Comparison of ENCODE assay signal across 8 cellular contexts in genomic region chr19:16247353-16248182, GRCh38. TPM values are rescaled to one million over a fixed set of nuclear protein-coding genes. Genes with fewer than 3 reads are reported as not detected.
DNase-seq lines count a peak whose midpoint lies in the region; ATAC-seq and TF ChIP-seq lines count a peak whose summit lies in the region.

No MANE protein-coding gene starts in this region.

- H3K27ac ChIP-seq in CD4-positive, CD25-positive, alpha-beta regulatory T cell (ENCODE audit: insufficient read depth, low read length, poor library complexity, severe bottlenecking) = no peak overlapping the region
- no peak overlapping the region for H3K27ac ChIP-seq in HL-60 (replicated peaks)
- H3K27ac ChIP-seq in OCI-LY3 (ENCODE audit: low read length) = no peak overlapping the region

- peak overlapping the region in 3 of 4 donors; percentile 49 to 74 (median 52) for H3K4me3 Mint-ChIP-seq in CD4-positive, CD25-positive, alpha-beta regulatory T cell
- H3K4me3 Mint-ChIP-seq in endothelial cell (ENCODE audit: unreplicated experiment) = no peak overlapping the region

- peak; percentile 74 to 88 for ATAC-seq in CD4-positive, CD25-positive, alpha-beta regulatory T cell (ENCODE audit: low read depth in 2 of 2)
- no peak for ATAC-seq in HG02852 (IDR thresholded peaks at IDR 0.05; ENCODE audit: unreplicated experiment)

- peak overlapping the region; percentile 63 to 87 (median 82) for H3K27ac Mint-ChIP-seq in CD4-positive, CD25-positive, alpha-beta regulatory T cell
- no peak overlapping the region for H3K27ac Mint-ChIP-seq in endothelial cell (ENCODE audit: unreplicated experiment)

- H3K9me3 ChIP-seq in CD4-positive, CD25-positive, alpha-beta regulatory T cell (ENCODE audit: control insufficient read depth in 2 of 2, low read length in 2 of 2) = no peaks in the 10 kb centered on the region
- no peaks in the 10 kb centered on the region for H3K9me3 ChIP-seq in OCI-LY3 (ENCODE audit: insufficient read depth, low read length)

- peaks cover 0 to 6% (median 0%) of the 10 kb centered on the region in 7 donors for H3K9me3 Mint-ChIP-seq in CD4-positive, CD25-positive, alpha-beta regulatory T cell
- no peaks in the 10 kb centered on the region for H3K9me3 Mint-ChIP-seq in endothelial cell (ENCODE audit: unreplicated experiment)

- peak; percentile 68 to 81 (median 73) for DNase-seq in CD4-positive, CD25-positive, alpha-beta regulatory T cell
- DNase-seq in HL-60 (ENCODE audit: low read depth in 1 of 2, low spot score in 1 of 2) (peak; percentile 54 to 81), endothelial cell (ENCODE audit: low spot score) (peak; percentile 97), midbrain (lab: John Stamatoyannopoulos, UW) (peak; percentile 70)
- DNase-seq in activated CD8-positive, alpha-beta memory T cell treated with anti-CD3 and anti-CD28 coated beads, Interleukin-2, amount 50 U/mL, for 48 hours = peak; percentile 99
- peak; percentile 75 to 77 for DNase-seq in stimulated activated CD8-positive, alpha-beta memory T cell treated with anti-CD3 and anti-CD28 coated beads, Interleukin-4, amount 100 ng/mL, for 1 hour (ENCODE audit: low read depth in 2 of 2, low spot score in 1 of 2)

- no peak overlapping the region for H3K4me2 ChIP-seq in OCI-LY3 (ENCODE audit: low read length)

- no peaks in the 10 kb centered on the region for H3K36me3 ChIP-seq in CD4-positive, CD25-positive, alpha-beta regulatory T cell (ENCODE audit: control insufficient read depth, insufficient read depth, low read length)
- H3K36me3 ChIP-seq in OCI-LY3 (replicated peaks; ENCODE audit: low read depth, low read length) = no peaks in the 10 kb centered on the region

- no peak overlapping the region for H3K9ac ChIP-seq in OCI-LY3 (ENCODE audit: low read length)

- no peak overlapping the region for H3K4me3 ChIP-seq in CD4-positive, CD25-positive, alpha-beta regulatory T cell (ENCODE audit: low read depth, low read length)
- H3K4me3 ChIP-seq in HL-60 (replicated peaks; ENCODE audit: insufficient read depth, low read length) (no peak overlapping the region), OCI-LY3 (ENCODE audit: low read length) (no peak overlapping the region)

- H3K36me3 Mint-ChIP-seq in CD4-positive, CD25-positive, alpha-beta regulatory T cell = no peaks in the 10 kb centered on the region
- H3K36me3 Mint-ChIP-seq in endothelial cell (ENCODE audit: low read depth, unreplicated experiment) = no peaks in the 10 kb centered on the region

- H3K4me1 Mint-ChIP-seq in CD4-positive, CD25-positive, alpha-beta regulatory T cell = peaks cover 11 to 42% (median 15%) of the 10 kb centered on the region in 4 donors
- no peaks in the 10 kb centered on the region for H3K4me1 Mint-ChIP-seq in endothelial cell (ENCODE audit: unreplicated experiment)

- TF ChIP-seq CTCF in HL-60 (IDR thresholded peaks at IDR 0.05; ENCODE audit: insufficient read depth, low read length) (peak; percentile 87), OCI-LY3 (IDR thresholded peaks at IDR 0.05; ENCODE audit: low read depth, low read length) (peak; percentile 97), endothelial cell (IDR thresholded peaks at IDR 0.05; ENCODE audit: unreplicated experiment) (peak; percentile 95)

- no peaks in the 10 kb centered on the region for H3K27me3 ChIP-seq in CD4-positive, CD25-positive, alpha-beta regulatory T cell (ENCODE audit: control insufficient read depth, insufficient read depth, low read length)
- H3K27me3 ChIP-seq in HL-60 (ENCODE audit: insufficient read depth, poor library complexity, severe bottlenecking) (no peaks in the 10 kb centered on the region), OCI-LY3 (ENCODE audit: low read depth, low read length) (peaks cover 33% of the 10 kb centered on the region)

- H3K4me1 ChIP-seq in CD4-positive, CD25-positive, alpha-beta regulatory T cell (ENCODE audit: control insufficient read depth, insufficient read depth, low read length, poor library complexity, severe bottlenecking) = peaks cover 21% of the 10 kb centered on the region
- peaks cover 3% of the 10 kb centered on the region; the same call in 1 of the 2 replicates for H3K4me1 ChIP-seq in OCI-LY3 (ENCODE audit: low read length)

- H2AFZ ChIP-seq in OCI-LY3 (ENCODE audit: low read depth, low read length) = no peak overlapping the region

- peaks cover 5% of the 10 kb centered on the region for H3K27me3 Mint-ChIP-seq in CD4-positive, CD25-positive, alpha-beta regulatory T cell
- peaks cover 7% of the 10 kb centered on the region for H3K27me3 Mint-ChIP-seq in endothelial cell (ENCODE audit: unreplicated experiment)

- H4K20me1 ChIP-seq in OCI-LY3 (ENCODE audit: insufficient read depth, low read length) = peaks cover 10% of the 10 kb centered on the region

- no peaks in the 10 kb centered on the region for H3K79me2 ChIP-seq in OCI-LY3 (ENCODE audit: low read length)

RNA-seq across cellular contexts. Expression of gene AP1M1, which starts 49.9 kb away (rescaled TPM):
- total RNA-seq in CD4-positive, CD25-positive, alpha-beta regulatory T cell = 108 TPM
- polyA plus RNA-seq in CD4-positive, CD25-positive, alpha-beta regulatory T cell = 100 to 1,000 TPM; 153 to 161 (median 159) TPM
- total RNA-seq in endothelial cell (ENCODE audit: unreplicated experiment) = 76.0 TPM
